In genomic region chr13:21069561-21070004, GRCh38 we compare ENCODE assay signal across 8 cellular contexts. TPM values are rescaled to one million over a fixed set of nuclear protein-coding genes. Genes with fewer than 3 reads are reported as not detected.
DNase-seq lines count a peak whose midpoint lies in the region; ATAC-seq and TF ChIP-seq lines count a peak whose summit lies in the region.

No MANE protein-coding gene starts in this region.

- H3K9me3 ChIP-seq in PC-9 (ENCODE audit: insufficient read depth, low read depth) (no peaks in the 10 kb centered on the region; the same call in 1 of the 2 replicates), parathyroid adenoma (ENCODE audit: control insufficient read depth, low read length) (no peaks in the 10 kb centered on the region)
- no peaks in the 10 kb centered on the region for H3K9me3 ChIP-seq in CD4-positive, alpha-beta T cell (ENCODE audit: control insufficient read depth, low read length)

- H3K27me3 ChIP-seq in PC-9 (ENCODE audit: insufficient read depth, low read depth) (no peaks in the 10 kb centered on the region), parathyroid adenoma (ENCODE audit: control insufficient read depth, insufficient read depth, low read length) (no peaks in the 10 kb centered on the region)
- no peaks in the 10 kb centered on the region for H3K27me3 ChIP-seq in CD4-positive, alpha-beta T cell (ENCODE audit: control insufficient read depth, insufficient read depth, low read length)

- H3K4me1 ChIP-seq in PC-9 (replicated peaks; ENCODE audit: insufficient read depth) (peaks cover 33% of the 10 kb centered on the region), parathyroid adenoma (no peaks in the 10 kb centered on the region)

- no peaks in the 10 kb centered on the region for H3K9me2 ChIP-seq in PC-9 (ENCODE audit: insufficient read depth)

- H2AFZ ChIP-seq in PC-9 (no peak overlapping the region), parathyroid adenoma (no peak overlapping the region)

- no peak overlapping the region for H3K27ac Mint-ChIP-seq in CD4-positive, alpha-beta T cell

- BruUV-seq in PC-9 (replicated peaks; lab: Mats Ljungman, UMichigan): no TSS peak

- H3K27me3 Mint-ChIP-seq in CD4-positive, alpha-beta T cell: peaks cover 8% of the 10 kb centered on the region

- H3K9ac ChIP-seq in parathyroid adenoma: no peak overlapping the region

- peak overlapping the region; percentile 11; the same call in 1 of the 2 replicates for H3K4me3 ChIP-seq in PC-9
- H3K4me3 ChIP-seq in fibroblast of mammary gland (ENCODE audit: control insufficient read depth, low read depth, low read length): no peak overlapping the region
- H3K4me3 ChIP-seq in parathyroid adenoma (ENCODE audit: low read depth, low read length): no peak overlapping the region

- no peak for ATAC-seq in GM21576 (IDR thresholded peaks at IDR 0.05; ENCODE audit: unreplicated experiment)
- ATAC-seq in CD4-positive, alpha-beta T cell (ENCODE audit: poor library complexity): no peak

- H3K4me2 ChIP-seq in PC-9: peak overlapping the region; percentile 61
- H3K4me2 ChIP-seq in parathyroid adenoma (ENCODE audit: low read length): no peak overlapping the region

- H4K20me1 ChIP-seq in PC-9 (ENCODE audit: insufficient read depth): no peaks in the 10 kb centered on the region

- peak; percentile 97 for DNase-seq in EL
- peak in 1 of 2 experiments; percentile 95 for DNase-seq in PC-9
- DNase-seq in fibroblast of mammary gland (ENCODE audit: low read depth): peak; percentile 98
- DNase-seq in DMS153 (lab: John Stamatoyannopoulos, UW): no peak
- DNase-seq in NCI-H748 (lab: John Stamatoyannopoulos, UW; ENCODE audit: unreplicated experiment): no peak
- DNase-seq in CD4-positive, alpha-beta T cell: no peak

- peak overlapping the region; percentile 43 for H3K27ac ChIP-seq in PC-9
- peak overlapping the region; percentile 4 for H3K27ac ChIP-seq in parathyroid adenoma
- no peak overlapping the region for H3K27ac ChIP-seq in CD4-positive, alpha-beta T cell (ENCODE audit: low read depth, low read length)

- no peak overlapping the region for H3K4me3 Mint-ChIP-seq in CD4-positive, alpha-beta T cell

- CTCF ChIA-PET in PC-9 (lab: Charles Lee): no interaction called here
- CTCF ChIA-PET in CD4-positive, alpha-beta T cell (lab: Charles Lee): no interaction called here

- H3K79me2 ChIP-seq in PC-9 (ENCODE audit: low read depth): no peaks in the 10 kb centered on the region
- H3K79me2 ChIP-seq in parathyroid adenoma: no peaks in the 10 kb centered on the region

- H3K36me3 Mint-ChIP-seq in CD4-positive, alpha-beta T cell (ENCODE audit: low read depth): no peaks in the 10 kb centered on the region

- no peak for TF ChIP-seq CTCF in PC-9 (conservative IDR thresholded peaks at IDR 0.05)
- no peak for TF ChIP-seq CTCF in fibroblast of mammary gland (conservative IDR thresholded peaks at IDR 0.05; ENCODE audit: control insufficient read depth, insufficient read depth, low read depth, low read length)
- TF ChIP-seq CTCF in parathyroid adenoma (IDR thresholded peaks at IDR 0.05): no peak
- no peak for TF ChIP-seq CTCF in CD4-positive, alpha-beta T cell (IDR thresholded peaks at IDR 0.05)

- POLR2A ChIA-PET in PC-9 (lab: Charles Lee; ENCODE audit: unreplicated experiment): interaction anchor here (0.6 to 0.7 kb wide), 2 partner anchors 951 to 1726 kb away, joined by 3 read pairs; no protein-coding TSS in a partner anchor
- POLR2A ChIA-PET in CD4-positive, alpha-beta T cell (lab: Charles Lee): no interaction called here

- H3K36me3 ChIP-seq in PC-9 (ENCODE audit: low read depth) (no peaks in the 10 kb centered on the region), parathyroid adenoma (ENCODE audit: control insufficient read depth, insufficient read depth, low read length) (no peaks in the 10 kb centered on the region)

- peaks cover 32% of the 10 kb centered on the region for H3F3A ChIP-seq in PC-9 (ENCODE audit: insufficient read depth, low read depth)

- H3K9me3 Mint-ChIP-seq in CD4-positive, alpha-beta T cell: no peaks in the 10 kb centered on the region

- intact Hi-C loops in PC-9 (cut with micrococcal nuclease; ENCODE audit: unreplicated experiment): loop anchor here (1.0 to 10.0 kb wide), 2 partner anchors 10 to 55 kb away; no protein-coding TSS in a partner anchor
- intact Hi-C loops in CD4-positive, alpha-beta T cell (cut with DNase I, micrococcal nuclease): no loop called here

- peaks cover 13% of the 10 kb centered on the region for H3K4me1 Mint-ChIP-seq in CD4-positive, alpha-beta T cell (ENCODE audit: low read depth)

RNA-seq across cellular contexts. Expression of gene LATS2, which starts 8.2 kb away (rescaled TPM):
- total RNA-seq in PC-9 (2021): 12.3 and 15.2 TPM in 2 replicates
- 1 to 10 TPM; 6.2 to 6.5 TPM for total RNA-seq in CD4-positive, alpha-beta T cell

Comparison
In these comparisons a context has a peak if more than half of its experiments do, and no peak if none do; other contexts are left out.
1. DNase-seq: peak in EL (single experiment) and fibroblast of mammary gland (single experiment); none in DMS153 (single experiment), NCI-H748 (single experiment) and CD4-positive, alpha-beta T cell (0 of 10).